ENCODE assay signal across 16 cellular contexts in the genomic region with DNA sequence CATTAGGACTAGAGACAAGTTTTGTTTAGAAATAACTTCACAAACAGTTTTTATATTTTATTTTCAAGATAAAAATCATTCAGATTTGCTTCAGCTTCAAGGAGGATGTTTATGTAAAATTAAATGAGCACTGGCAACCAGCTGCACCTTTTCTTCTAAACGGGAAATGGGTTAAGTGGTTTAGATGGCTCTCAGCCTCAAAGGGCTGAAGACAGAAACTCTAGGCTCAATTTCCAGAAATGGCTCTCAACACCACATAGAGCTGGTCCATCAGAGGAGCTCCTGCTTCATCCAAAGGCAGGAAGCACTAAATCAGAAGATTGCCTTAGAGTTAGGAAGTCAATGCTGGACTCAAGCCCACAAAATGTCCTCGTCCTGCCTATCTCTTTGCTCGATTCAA.
DNase-seq lines count a peak whose midpoint lies in the region; ATAC-seq lines count a peak whose summit lies in the region.
"Had no signal": no experiment of that assay in that cellular context is flagged by ENCODE, and none has a peak within 500 bp of the region (broad histone marks: within the 10 kb centered on the region; RNA-seq: fewer than 3 reads in every experiment).

No MANE protein-coding gene starts in this region.

- ATAC-seq in activated naive CD4-positive, alpha-beta T cell treated with anti-CD3 and anti-CD28 coated beads, Interleukin-2, amount 50 U/mL, for 72 hours = no peak
- ATAC-seq in activated T-helper 17 cell treated with anti-CD3 and anti-CD28 coated beads, Interleukin-2, amount 50 U/mL, for 72 hours (replicated peaks) = no peak
- no peak for ATAC-seq in left ventricle myocardium superior
- ATAC-seq: Right ventricle myocardium inferior had no signal

- peaks cover 16% of the 10 kb centered on the region for H3K4me1 Mint-ChIP-seq in activated naive CD4-positive, alpha-beta T cell treated with anti-CD3 and anti-CD28 coated beads, Interleukin-2, amount 10 ng/mL, durations not matched to agents 7 days and 5 days
- H3K4me1 Mint-ChIP-seq in activated T-helper 17 cell treated with anti-CD3 and anti-CD28 coated beads, Interleukin-2, amount 50 U/mL, for 72 hours = no peaks in the 10 kb centered on the region

- H3K36me3 Mint-ChIP-seq in activated naive CD4-positive, alpha-beta T cell treated with anti-CD3 and anti-CD28 coated beads, Interleukin-2, amount 10 ng/mL, durations not matched to agents 7 days and 5 days = peaks cover 1% of the 10 kb centered on the region
- H3K36me3 Mint-ChIP-seq in activated naive CD4-positive, alpha-beta T cell treated with anti-CD3 and anti-CD28 coated beads, Interleukin-2, amount 50 U/mL, for 72 hours = peaks cover 0 to 29% of the 10 kb centered on the region in 2 donors
- H3K36me3 Mint-ChIP-seq in activated T-helper 17 cell treated with anti-CD3 and anti-CD28 coated beads, Interleukin-2, amount 50 U/mL, for 72 hours (ENCODE audit: low read depth) = no peaks in the 10 kb centered on the region

- H3K27me3 Mint-ChIP-seq in activated naive CD4-positive, alpha-beta T cell treated with anti-CD3 and anti-CD28 coated beads, Interleukin-2, amount 10 ng/mL, durations not matched to agents 7 days and 5 days = peaks cover 3% of the 10 kb centered on the region
- H3K27me3 Mint-ChIP-seq in activated T-helper 17 cell treated with anti-CD3 and anti-CD28 coated beads, Interleukin-2, amount 50 U/mL, for 72 hours = no peaks in the 10 kb centered on the region

- no peak overlapping the region for H3K4me3 ChIP-seq in Jurkat, Clone E6-1 (ENCODE audit: low read length)
- H3K4me3 ChIP-seq: SJSA1 had no signal

- CTCF ChIA-PET in activated naive CD4-positive, alpha-beta T cell treated with anti-CD3 and anti-CD28 coated beads, Interleukin-2, amount 10 ng/mL, durations not matched to agents 7 days and 5 days (lab: Charles Lee) = no interaction called here

- peaks cover 15% of the 10 kb centered on the region for H3K9me3 Mint-ChIP-seq in activated naive CD4-positive, alpha-beta T cell treated with anti-CD3 and anti-CD28 coated beads, Interleukin-2, amount 10 ng/mL, durations not matched to agents 7 days and 5 days
- H3K9me3 Mint-ChIP-seq in activated naive CD4-positive, alpha-beta T cell treated with anti-CD3 and anti-CD28 coated beads, Interleukin-2, amount 50 U/mL, for 72 hours = peaks cover 8 to 20% of the 10 kb centered on the region in 2 donors
- H3K9me3 Mint-ChIP-seq in activated T-helper 17 cell treated with anti-CD3 and anti-CD28 coated beads, Interleukin-2, amount 50 U/mL, for 72 hours = no peaks in the 10 kb centered on the region

- H3K4me3 Mint-ChIP-seq in activated naive CD4-positive, alpha-beta T cell treated with anti-CD3 and anti-CD28 coated beads, Interleukin-2, amount 10 ng/mL, durations not matched to agents 7 days and 5 days = no peak overlapping the region
- H3K4me3 Mint-ChIP-seq in activated T-helper 17 cell treated with anti-CD3 and anti-CD28 coated beads, Interleukin-2, amount 50 U/mL, for 72 hours = peak overlapping the region; percentile 48

- intact Hi-C loops in cardiac septum (cut with DNase I) = no loop called here
- intact Hi-C loops in left ventricle myocardium superior (cut with micrococcal nuclease) = no loop called here

- no peak for DNase-seq in activated naive CD4-positive, alpha-beta T cell treated with anti-CD3 and anti-CD28 coated beads, Interleukin-2, amount 10 ng/mL, durations not matched to agents 7 days and 5 days
- DNase-seq in activated naive CD4-positive, alpha-beta T cell treated with anti-CD3 and anti-CD28 coated beads, Interleukin-2, amount 50 U/mL, for 72 hours (ENCODE audit: low spot score in 2 of 2) = no peak
- peak; percentile 88 for DNase-seq in Jurkat, Clone E6-1 (ENCODE audit: low read depth, low spot score)
- DNase-seq in cardiac septum (ENCODE audit: low spot score) (no peak), retina (no peak), left ventricle myocardium superior (no peak)
- DNase-seq: BE2C, GOT3, HCEC 1CT, MV-4-11, NCI-H1694, NCI-H446, NCI-H526 treated with DMSO at 0.1 percent for 48 hours had no signal

- H3K27ac Mint-ChIP-seq in activated naive CD4-positive, alpha-beta T cell treated with anti-CD3 and anti-CD28 coated beads, Interleukin-2, amount 10 ng/mL, durations not matched to agents 7 days and 5 days = peak overlapping the region; percentile 82
- peak overlapping the region in 1 of 2 donors; percentile 51 for H3K27ac Mint-ChIP-seq in activated naive CD4-positive, alpha-beta T cell treated with anti-CD3 and anti-CD28 coated beads, Interleukin-2, amount 50 U/mL, for 72 hours
- H3K27ac Mint-ChIP-seq in activated T-helper 17 cell treated with anti-CD3 and anti-CD28 coated beads, Interleukin-2, amount 50 U/mL, for 72 hours = peak overlapping the region; percentile 55
